15 cellular contexts compared by ENCODE assay signal in the genomic region with DNA sequence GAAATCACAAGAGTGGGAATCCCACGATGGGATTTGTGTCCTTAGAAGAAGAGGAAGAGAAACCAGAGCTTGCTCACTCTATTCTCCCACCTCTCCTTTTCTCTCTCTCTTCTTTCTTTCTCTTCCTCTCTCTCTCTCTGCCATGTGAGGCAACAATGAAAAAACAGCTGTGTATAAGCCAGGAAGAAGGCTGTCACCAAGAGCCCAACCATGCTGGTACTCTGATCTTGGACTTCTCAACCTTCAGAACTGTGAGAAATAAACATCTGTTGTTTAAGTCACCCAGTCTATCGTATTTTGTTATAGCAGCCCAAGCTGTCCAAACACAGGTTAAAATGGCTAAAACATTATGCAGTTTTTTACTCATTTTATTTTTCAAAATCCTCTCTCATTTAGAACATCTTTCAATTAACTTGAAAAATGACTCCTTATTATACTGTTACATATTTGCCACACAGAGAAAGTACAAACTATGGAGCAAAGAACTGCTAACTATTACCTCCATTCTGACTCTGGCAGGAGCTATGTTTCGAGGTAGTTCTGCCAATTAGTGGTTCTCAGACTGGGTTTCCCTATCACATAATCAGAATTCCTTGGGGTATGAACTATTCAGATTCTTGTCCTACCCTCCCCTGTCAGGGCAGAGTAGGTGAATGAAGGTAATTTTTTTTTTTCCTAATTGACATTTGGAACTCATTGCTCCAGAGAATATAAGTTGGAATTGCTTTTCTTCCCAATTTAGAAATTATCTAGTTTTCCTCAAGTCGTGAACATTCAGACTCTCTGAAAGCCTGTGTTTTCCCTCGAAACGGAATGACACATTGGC.
DNase-seq lines count a peak whose midpoint lies in the region; FAIRE-seq and TF ChIP-seq lines count a peak whose summit lies in the region.
"Had no signal": no experiment of that assay in that cellular context is flagged by ENCODE, and none has a peak within 500 bp of the region (broad histone marks: within the 10 kb centered on the region; RNA-seq: fewer than 3 reads in every experiment).

No MANE protein-coding gene starts in this region.

- intact Hi-C loops in tibial artery (cut with DNase I; ENCODE audit: low total_unique reads) (no loop called here), colonic mucosa (cut with DNase I) (no loop called here), kidney (cut with DNase I) (no loop called here)

- H3K27me3 ChIP-seq in tibial artery, result no peaks in the 10 kb centered on the region
- no peaks in the 10 kb centered on the region for H3K27me3 ChIP-seq in right atrium auricular region
- no peaks in the 10 kb centered on the region for H3K27me3 ChIP-seq in colonic mucosa
- H3K27me3 ChIP-seq: gastrocnemius medialis, stomach had no signal

- H3K9ac ChIP-seq in colonic mucosa (ENCODE audit: low read depth in 2 of 2, low read length in 2 of 2) (no peak overlapping the region), kidney (ENCODE audit: low read length in 2 of 2) (no peak overlapping the region)

- H3K27ac ChIP-seq in tibial artery (peak overlapping the region; percentile 18 to 67), right atrium auricular region (no peak overlapping the region), colonic mucosa (no peak overlapping the region), kidney (ENCODE audit: low read depth in 2 of 2, low read length in 2 of 2) (no peak overlapping the region)
- H3K27ac ChIP-seq: stomach had no signal

- H3K9me3 ChIP-seq in tibial artery, result no peaks in the 10 kb centered on the region
- no peaks in the 10 kb centered on the region for H3K9me3 ChIP-seq in right atrium auricular region
- no peaks in the 10 kb centered on the region for H3K9me3 ChIP-seq in colonic mucosa
- no peaks in the 10 kb centered on the region for H3K9me3 ChIP-seq in kidney (ENCODE audit: control insufficient read depth in 1 of 2, low read length in 2 of 2)
- H3K9me3 ChIP-seq: gastrocnemius medialis, stomach had no signal

- H3K4me1 ChIP-seq in tibial artery (peaks cover 0 to 46% (median 23%) of the 10 kb centered on the region in 4 donors), right atrium auricular region (peaks cover 0 to 30% of the 10 kb centered on the region in 2 donors), colonic mucosa (no peaks in the 10 kb centered on the region), kidney (ENCODE audit: control insufficient read depth in 1 of 2, insufficient read depth in 1 of 2, low read depth in 1 of 2, low read length in 2 of 2) (peaks cover 0 to 8% of the 10 kb centered on the region in 2 donors)

- TF ChIP-seq CTCF in epithelial cell of proximal tubule (conservative IDR thresholded peaks at IDR 0.05; ENCODE audit: low read depth, low read length) (no peak), tibial artery (IDR thresholded peaks at IDR 0.05) (no peak), right atrium auricular region (IDR thresholded peaks at IDR 0.05) (no peak), colonic mucosa (IDR thresholded peaks at IDR 0.05) (no peak), kidney (IDR thresholded peaks at IDR 0.05; ENCODE audit: borderline replicate concordance, extremely low read depth, insufficient read depth) (no peak)

- FAIRE-seq in RCC 7860 (lab: Jason Lieb, UNC), result no peak
- FAIRE-seq in kidney (lab: Jason Lieb, UNC), result no peak

- DNase-seq in NCI-H748 (lab: John Stamatoyannopoulos, UW; ENCODE audit: unreplicated experiment) (peak; percentile 26), NCI-H748 treated with DMSO at 0.1 percent for 48 hours (lab: John Stamatoyannopoulos, UW) (no peak), RCC 7860 (ENCODE audit: low spot score) (peak; percentile 15), epithelial cell of proximal tubule (ENCODE audit: low read depth) (peak; percentile 40), tibial artery (no peak), right atrium auricular region (ENCODE audit: low spot score) (no peak), colonic mucosa (no peak), kidney (no peak)
- DNase-seq: activated CD4-positive, CD25-positive, alpha-beta regulatory T cell treated with anti-CD3 and anti-CD28 coated beads, Interleukin-2, amount 50 U/mL, for 72 hours; activated naive CD4-positive, alpha-beta T cell treated with anti-CD3 and anti-CD28 coated beads for 36 hours; central memory CD4-positive, alpha-beta T cell; mesendoderm; SW 1271 had no signal

- no peaks in the 10 kb centered on the region for H3K36me3 ChIP-seq in tibial artery
- H3K36me3 ChIP-seq in right atrium auricular region, result no peaks in the 10 kb centered on the region
- H3K36me3 ChIP-seq in colonic mucosa, result no peaks in the 10 kb centered on the region
- H3K36me3 ChIP-seq in kidney (ENCODE audit: control insufficient read depth in 1 of 2, insufficient read depth in 2 of 2, low read length in 2 of 2), result no peaks in the 10 kb centered on the region
- H3K36me3 ChIP-seq: gastrocnemius medialis, stomach had no signal

- no peak overlapping the region for H3K4me3 ChIP-seq in epithelial cell of proximal tubule (ENCODE audit: low read depth, low read length)
- no peak overlapping the region for H3K4me3 ChIP-seq in tibial artery
- no peak overlapping the region for H3K4me3 ChIP-seq in right atrium auricular region
- H3K4me3 ChIP-seq in colonic mucosa, result no peak overlapping the region
- H3K4me3 ChIP-seq in kidney (ENCODE audit: low read length in 2 of 2), result no peak overlapping the region
- H3K4me3 ChIP-seq: gastrocnemius medialis, stomach had no signal

Comparison
In these comparisons a context has a peak if more than half of its experiments do, and no peak if none do; other contexts are left out.
1. DNase-seq: peak in NCI-H748 (single experiment), RCC 7860 (single experiment) and epithelial cell of proximal tubule (single experiment); none in NCI-H748 treated with DMSO at 0.1 percent for 48 hours (single experiment), tibial artery (0 of 2), right atrium auricular region (single experiment), colonic mucosa (single experiment) and kidney (single experiment).
2. H3K27ac ChIP-seq: peak in tibial artery (2 of 2); none in right atrium auricular region (0 of 2), colonic mucosa (single experiment) and kidney (0 of 2).